ENCODE assay signal across 8 cellular contexts in the genomic region with DNA sequence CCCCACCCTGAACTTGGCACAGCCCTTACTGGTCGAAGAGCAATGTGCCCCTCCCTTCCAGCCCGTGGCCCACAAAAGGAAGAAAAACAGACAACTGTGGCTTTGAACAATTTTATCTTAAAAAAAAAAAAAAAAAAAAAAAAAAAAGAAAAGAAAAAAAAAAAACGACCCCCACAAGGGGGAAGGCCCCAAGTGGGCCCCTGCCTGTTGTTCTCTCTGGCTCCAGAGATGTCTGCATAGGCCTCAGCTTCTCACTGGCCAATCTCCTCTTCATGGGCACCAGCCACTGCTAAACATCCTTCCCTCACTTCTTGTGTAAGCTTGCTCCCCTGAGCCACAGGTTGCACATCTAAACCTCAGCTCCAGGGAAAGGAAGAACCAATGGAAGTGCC. TPM values are rescaled to one million over a fixed set of nuclear protein-coding genes. Genes with fewer than 3 reads are reported as not detected.
DNase-seq lines count a peak whose midpoint lies in the region; ATAC-seq and TF ChIP-seq lines count a peak whose summit lies in the region.

No MANE protein-coding gene starts in this region.

- intact Hi-C loops in left cardiac atrium (cut with DNase I): no loop called here
- intact Hi-C loops in thyroid gland (cut with DNase I): no loop called here

- peaks cover 29% of the 10 kb centered on the region for H3K36me3 ChIP-seq in cardiac muscle cell
- peaks cover 32 to 35% of the 10 kb centered on the region in 2 donors for H3K36me3 ChIP-seq in thyroid gland

- H3K27ac Mint-ChIP-seq in mesothelial cell of epicardium: peak overlapping the region; percentile 94

- H3K27me3 Mint-ChIP-seq in mesothelial cell of epicardium (ENCODE audit: low read depth): no peaks in the 10 kb centered on the region

- H3K4me1 Mint-ChIP-seq in mesothelial cell of epicardium: peaks cover 19% of the 10 kb centered on the region

- no peak for TF ChIP-seq POLR2A in thyroid gland (IDR thresholded peaks at IDR 0.05)

- no peaks in the 10 kb centered on the region for H3K27me3 ChIP-seq in cardiac muscle cell
- no peaks in the 10 kb centered on the region for H3K27me3 ChIP-seq in thyroid gland

- WGBS in thyroid gland, 2 donors: 10 to 18% methylated on average over 3 of the region's 3 CpGs

- in situ Hi-C loops in astrocyte of the spinal cord (cut with HindIII; ENCODE audit: low sequenced_read_pairs): loop anchor here (25.0 kb wide), 1 partner anchor 98 kb away; the partner anchor contains the start of gene DEDD

- DNase-seq in cardiac muscle cell (ENCODE audit: low read depth in 1 of 2, low spot score in 1 of 2) (no peak), left cardiac atrium (no peak), astrocyte of the spinal cord (ENCODE audit: low read depth, low spot score) (no peak), mesothelial cell of epicardium (ENCODE audit: low spot score in 2 of 2, unreplicated experiment in 2 of 2) (no peak), thyroid gland (no peak), cerebellum (ENCODE audit: low spot score) (no peak), germinal center (ENCODE audit: low spot score) (no peak)

- peaks cover 20% of the 10 kb centered on the region for H3K36me3 Mint-ChIP-seq in mesothelial cell of epicardium

- peak overlapping the region; percentile 51 for H3K4me3 ChIP-seq in cardiac muscle cell
- H3K4me3 ChIP-seq in astrocyte of the spinal cord (ENCODE audit: low read depth, low read length): peak overlapping the region; percentile 39
- peak overlapping the region in 1 of 3 donors; percentile 60 for H3K4me3 ChIP-seq in thyroid gland (replicated peaks in 1 of 3)

- ATAC-seq in left cardiac atrium (no peak), GM18519 (IDR thresholded peaks at IDR 0.05; ENCODE audit: low FRiP score, unreplicated experiment) (no peak)

- no peak for TF ChIP-seq CTCF in cardiac muscle cell (IDR thresholded peaks at IDR 0.05; ENCODE audit: low read depth, low read length)
- no peak for TF ChIP-seq CTCF in astrocyte of the spinal cord (IDR thresholded peaks at IDR 0.05; ENCODE audit: low read depth, low read length)
- no peak for TF ChIP-seq CTCF in mesothelial cell of epicardium (IDR thresholded peaks at IDR 0.05; ENCODE audit: unreplicated experiment)
- no peak for TF ChIP-seq CTCF in thyroid gland (IDR thresholded peaks at IDR 0.05)

- H3K27ac ChIP-seq in cardiac muscle cell: peak overlapping the region; percentile 15
- H3K27ac ChIP-seq in thyroid gland: peak overlapping the region in 2 of 3 donors; percentile 44 to 86

- peak overlapping the region; percentile 79 for H3K4me3 Mint-ChIP-seq in mesothelial cell of epicardium

- H3K9me3 ChIP-seq in cardiac muscle cell (ENCODE audit: low read depth) (no peaks in the 10 kb centered on the region), thyroid gland (no peaks in the 10 kb centered on the region)

- H3K9me3 Mint-ChIP-seq in mesothelial cell of epicardium: no peaks in the 10 kb centered on the region

- H3K4me1 ChIP-seq in cardiac muscle cell (ENCODE audit: low read depth): peaks cover 27% of the 10 kb centered on the region
- peaks cover 26 to 29% of the 10 kb centered on the region in 2 donors for H3K4me1 ChIP-seq in thyroid gland

RNA-seq across cellular contexts. Expression of gene TSTD1, which starts 0.4 kb away (rescaled TPM):
- total RNA-seq in cardiac muscle cell: 262 and 347 TPM in 2 replicates
- polyA plus RNA-seq in cardiac muscle cell: 393 and 448 TPM in 2 replicates
- 10 to 100 TPM; 21.6 to 23.5 TPM for total RNA-seq in left cardiac atrium
- 53.2 to 60.3 TPM (median 53.7 TPM) in 3 replicates for total RNA-seq in mesothelial cell of epicardium
- total RNA-seq in thyroid gland: 100 to 1,000 TPM; 256 to 466 (median 320) TPM
- total RNA-seq in cerebellum: 21.6 TPM

RNA-seq across cellular contexts. Expression of gene USF1, which starts 6.6 kb away (rescaled TPM):
- total RNA-seq in cardiac muscle cell: 110 and 127 TPM in 2 replicates
- polyA plus RNA-seq in cardiac muscle cell: 33.7 and 45.5 TPM in 2 replicates
- 10 to 100 TPM; 33.7 to 34.4 TPM for total RNA-seq in left cardiac atrium
- 66.4 to 68.0 TPM (median 66.6 TPM) in 3 replicates for total RNA-seq in mesothelial cell of epicardium
- 10 to 100 TPM; 56.0 to 71.0 (median 70.3) TPM for total RNA-seq in thyroid gland
- 61.5 TPM for total RNA-seq in cerebellum

RNA-seq across cellular contexts. Expression of gene F11R, which starts 18.2 kb away (rescaled TPM):
- 68.1 and 93.7 TPM in 2 replicates for total RNA-seq in cardiac muscle cell
- 90.1 and 139 TPM in 2 replicates for polyA plus RNA-seq in cardiac muscle cell
- total RNA-seq in left cardiac atrium: 10 to 100 TPM; 16.4 to 18.0 TPM
- 114 to 132 TPM (median 122 TPM) in 3 replicates for total RNA-seq in mesothelial cell of epicardium
- 100 to 1,000 TPM in 2 of 4 donors, 10 to 100 TPM in 2; 80.8 to 122 (median 98.3) TPM for total RNA-seq in thyroid gland
- 8.9 TPM for total RNA-seq in cerebellum

RNA-seq across cellular contexts. Expression of gene ARHGAP30, which starts 30.5 kb away (rescaled TPM):
- total RNA-seq in cardiac muscle cell: not detected in 2 replicates
- polyA plus RNA-seq in cardiac muscle cell: 1.8 and 1.9 TPM in 2 replicates
- 10 to 100 TPM in 1 of 2 donors, 1 to 10 TPM in 1; 7.4 to 10.0 TPM for total RNA-seq in left cardiac atrium
- 1.4 to 1.9 TPM (median 1.6 TPM) in 3 replicates for total RNA-seq in mesothelial cell of epicardium
- total RNA-seq in thyroid gland: 1 to 10 TPM; 1.4 to 3.5 (median 2.9) TPM
- 1.00 TPM for total RNA-seq in cerebellum

RNA-seq across cellular contexts. Expression of gene NECTIN4, which starts 50.2 kb away (rescaled TPM):
- total RNA-seq in cardiac muscle cell: not detected in 2 replicates
- polyA plus RNA-seq in cardiac muscle cell: not detected in 2 replicates
- under 1 TPM in 1 of 2 donors, not detected in 1; 0.08 TPM for total RNA-seq in left cardiac atrium
- total RNA-seq in mesothelial cell of epicardium: 29.9 to 31.5 TPM (median 30.6 TPM) in 3 replicates
- total RNA-seq in thyroid gland: under 1 TPM in 1 of 4 donors, not detected in 3; 0.27 TPM
- not detected for total RNA-seq in cerebellum
